Comparison of ENCODE assay signal across 1 cellular context in genomic region chr13:45501175-45501526, GRCh38.
TF ChIP-seq lines count a peak whose summit lies in the region.

No MANE protein-coding gene starts in this region.

TF ChIP-seq in HepG2, 621 proteins besides CTCF, POLR2A, EP300 and RAD21 (continued from another document):
- TF ChIP-seq, protein P1, sequence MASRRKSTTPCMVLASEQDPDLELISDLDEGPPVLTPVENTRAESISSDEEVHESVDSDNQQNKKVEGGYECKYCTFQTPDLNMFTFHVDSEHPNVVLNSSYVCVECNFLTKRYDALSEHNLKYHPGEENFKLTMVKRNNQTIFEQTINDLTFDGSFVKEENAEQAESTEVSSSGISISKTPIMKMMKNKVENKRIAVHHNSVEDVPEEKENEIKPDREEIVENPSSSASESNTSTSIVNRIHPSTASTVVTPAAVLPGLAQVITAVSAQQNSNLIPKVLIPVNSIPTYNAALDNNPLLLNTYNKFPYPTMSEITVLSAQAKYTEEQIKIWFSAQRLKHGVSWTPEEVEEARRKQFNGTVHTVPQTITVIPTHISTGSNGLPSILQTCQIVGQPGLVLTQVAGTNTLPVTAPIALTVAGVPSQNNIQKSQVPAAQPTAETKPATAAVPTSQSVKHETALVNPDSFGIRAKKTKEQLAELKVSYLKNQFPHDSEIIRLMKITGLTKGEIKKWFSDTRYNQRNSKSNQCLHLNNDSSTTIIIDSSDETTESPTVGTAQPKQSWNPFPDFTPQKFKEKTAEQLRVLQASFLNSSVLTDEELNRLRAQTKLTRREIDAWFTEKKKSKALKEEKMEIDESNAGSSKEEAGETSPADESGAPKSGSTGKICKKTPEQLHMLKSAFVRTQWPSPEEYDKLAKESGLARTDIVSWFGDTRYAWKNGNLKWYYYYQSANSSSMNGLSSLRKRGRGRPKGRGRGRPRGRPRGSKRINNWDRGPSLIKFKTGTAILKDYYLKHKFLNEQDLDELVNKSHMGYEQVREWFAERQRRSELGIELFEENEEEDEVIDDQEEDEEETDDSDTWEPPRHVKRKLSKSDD (CRISPR knock-in tag; IDR thresholded peaks at IDR 0.05; ENCODE audit: low read depth), result no peak
- no peak for TF ChIP-seq RAD51 (IDR thresholded peaks at IDR 0.05; ENCODE audit: borderline replicate concordance)
- no peak for TF ChIP-seq ZNF563 (CRISPR knock-in tag; IDR thresholded peaks at IDR 0.05)
- TF ChIP-seq PBX2 (CRISPR knock-in tag; IDR thresholded peaks at IDR 0.05), result no peak
- TF ChIP-seq BCL3 (CRISPR knock-in tag; IDR thresholded peaks at IDR 0.05), result no peak
- no peak for TF ChIP-seq HIC2 (CRISPR knock-in tag; IDR thresholded peaks at IDR 0.05; ENCODE audit: low read depth)
- no peak for TF ChIP-seq MXD3 (CRISPR knock-in tag; IDR thresholded peaks at IDR 0.05)
- TF ChIP-seq ZBTB42 (CRISPR knock-in tag; IDR thresholded peaks at IDR 0.05), result no peak
- no peak for TF ChIP-seq NFYB (CRISPR knock-in tag; IDR thresholded peaks at IDR 0.05)
- TF ChIP-seq ZNF703 (CRISPR knock-in tag; IDR thresholded peaks at IDR 0.05; ENCODE audit: borderline replicate concordance), result no peak
- TF ChIP-seq, protein P2, sequence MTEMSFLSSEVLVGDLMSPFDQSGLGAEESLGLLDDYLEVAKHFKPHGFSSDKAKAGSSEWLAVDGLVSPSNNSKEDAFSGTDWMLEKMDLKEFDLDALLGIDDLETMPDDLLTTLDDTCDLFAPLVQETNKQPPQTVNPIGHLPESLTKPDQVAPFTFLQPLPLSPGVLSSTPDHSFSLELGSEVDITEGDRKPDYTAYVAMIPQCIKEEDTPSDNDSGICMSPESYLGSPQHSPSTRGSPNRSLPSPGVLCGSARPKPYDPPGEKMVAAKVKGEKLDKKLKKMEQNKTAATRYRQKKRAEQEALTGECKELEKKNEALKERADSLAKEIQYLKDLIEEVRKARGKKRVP (CRISPR knock-in tag; IDR thresholded peaks at IDR 0.05), result no peak
- TF ChIP-seq, protein P3, sequence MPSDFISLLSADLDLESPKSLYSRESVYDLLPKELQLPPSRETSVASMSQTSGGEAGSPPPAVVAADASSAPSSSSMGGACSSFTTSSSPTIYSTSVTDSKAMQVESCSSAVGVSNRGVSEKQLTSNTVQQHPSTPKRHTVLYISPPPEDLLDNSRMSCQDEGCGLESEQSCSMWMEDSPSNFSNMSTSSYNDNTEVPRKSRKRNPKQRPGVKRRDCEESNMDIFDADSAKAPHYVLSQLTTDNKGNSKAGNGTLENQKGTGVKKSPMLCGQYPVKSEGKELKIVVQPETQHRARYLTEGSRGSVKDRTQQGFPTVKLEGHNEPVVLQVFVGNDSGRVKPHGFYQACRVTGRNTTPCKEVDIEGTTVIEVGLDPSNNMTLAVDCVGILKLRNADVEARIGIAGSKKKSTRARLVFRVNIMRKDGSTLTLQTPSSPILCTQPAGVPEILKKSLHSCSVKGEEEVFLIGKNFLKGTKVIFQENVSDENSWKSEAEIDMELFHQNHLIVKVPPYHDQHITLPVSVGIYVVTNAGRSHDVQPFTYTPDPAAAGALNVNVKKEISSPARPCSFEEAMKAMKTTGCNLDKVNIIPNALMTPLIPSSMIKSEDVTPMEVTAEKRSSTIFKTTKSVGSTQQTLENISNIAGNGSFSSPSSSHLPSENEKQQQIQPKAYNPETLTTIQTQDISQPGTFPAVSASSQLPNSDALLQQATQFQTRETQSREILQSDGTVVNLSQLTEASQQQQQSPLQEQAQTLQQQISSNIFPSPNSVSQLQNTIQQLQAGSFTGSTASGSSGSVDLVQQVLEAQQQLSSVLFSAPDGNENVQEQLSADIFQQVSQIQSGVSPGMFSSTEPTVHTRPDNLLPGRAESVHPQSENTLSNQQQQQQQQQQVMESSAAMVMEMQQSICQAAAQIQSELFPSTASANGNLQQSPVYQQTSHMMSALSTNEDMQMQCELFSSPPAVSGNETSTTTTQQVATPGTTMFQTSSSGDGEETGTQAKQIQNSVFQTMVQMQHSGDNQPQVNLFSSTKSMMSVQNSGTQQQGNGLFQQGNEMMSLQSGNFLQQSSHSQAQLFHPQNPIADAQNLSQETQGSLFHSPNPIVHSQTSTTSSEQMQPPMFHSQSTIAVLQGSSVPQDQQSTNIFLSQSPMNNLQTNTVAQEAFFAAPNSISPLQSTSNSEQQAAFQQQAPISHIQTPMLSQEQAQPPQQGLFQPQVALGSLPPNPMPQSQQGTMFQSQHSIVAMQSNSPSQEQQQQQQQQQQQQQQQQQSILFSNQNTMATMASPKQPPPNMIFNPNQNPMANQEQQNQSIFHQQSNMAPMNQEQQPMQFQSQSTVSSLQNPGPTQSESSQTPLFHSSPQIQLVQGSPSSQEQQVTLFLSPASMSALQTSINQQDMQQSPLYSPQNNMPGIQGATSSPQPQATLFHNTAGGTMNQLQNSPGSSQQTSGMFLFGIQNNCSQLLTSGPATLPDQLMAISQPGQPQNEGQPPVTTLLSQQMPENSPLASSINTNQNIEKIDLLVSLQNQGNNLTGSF (CRISPR knock-in tag; IDR thresholded peaks at IDR 0.05), result no peak
- no peak for TF ChIP-seq BORCS8-MEF2B (CRISPR knock-in tag; IDR thresholded peaks at IDR 0.05)
